In the genomic region with DNA sequence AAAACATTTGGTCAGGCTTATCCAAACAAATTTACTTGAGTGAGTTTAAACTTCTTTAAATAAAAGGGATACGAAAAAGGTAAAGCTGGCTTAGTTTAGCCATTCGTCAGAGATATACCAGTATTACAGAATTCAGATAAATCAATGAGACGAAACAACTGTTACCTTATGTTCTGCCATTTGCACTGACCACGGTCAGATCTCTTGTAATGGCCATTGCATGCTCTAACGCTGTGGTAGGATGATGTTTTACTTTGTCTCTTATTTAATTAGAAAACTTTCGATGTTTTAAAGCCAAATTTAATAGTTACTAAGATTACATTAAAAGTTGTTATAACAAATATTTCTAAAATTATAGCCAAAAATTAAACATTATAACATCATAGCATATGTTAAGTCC, we compare ENCODE assay signal across 8 cellular contexts. TPM values are rescaled to one million over a fixed set of nuclear protein-coding genes. Genes with fewer than 3 reads are reported as not detected.
DNase-seq lines count a peak whose midpoint lies in the region; ATAC-seq and TF ChIP-seq lines count a peak whose summit lies in the region.

No MANE protein-coding gene starts in this region.

- POLR2A ChIA-PET in naive thymus-derived CD8-positive, alpha-beta T cell (lab: Charles Lee): no interaction called here

- peak overlapping the region; percentile 95 for H3K4me3 ChIP-seq in BLaER1
- H3K4me3 ChIP-seq in HUES64 (ENCODE audit: low read length): peak overlapping the region; percentile 89

- H3K4me1 ChIP-seq in BLaER1 (peaks cover 19% of the 10 kb centered on the region), HUES64 (ENCODE audit: insufficient read depth, low read length) (peaks cover 22% of the 10 kb centered on the region)

- ATAC-seq in naive thymus-derived CD8-positive, alpha-beta T cell: no peak
- ATAC-seq in GM19035 (IDR thresholded peaks at IDR 0.05; ENCODE audit: unreplicated experiment): no peak

- H4K20me1 ChIP-seq in BLaER1: no peaks in the 10 kb centered on the region

- TF ChIP-seq CTCF in brain (conservative IDR thresholded peaks at IDR 0.05): no peak

- peaks cover 20% of the 10 kb centered on the region for H3K36me3 ChIP-seq in BLaER1
- peaks cover 31% of the 10 kb centered on the region for H3K36me3 ChIP-seq in HUES64 (ENCODE audit: insufficient read depth, low read length)

- 32% methylated on average over 5 of the region's 6 CpGs for WGBS in HUES64

- peak overlapping the region; percentile 95 to 100 (median 98) for H3K4me3 Mint-ChIP-seq in brain
- H3K4me3 Mint-ChIP-seq in naive thymus-derived CD8-positive, alpha-beta T cell: peak overlapping the region in 8 of 10 donors; percentile 93 to 100 (median 100)

- H3K9ac ChIP-seq in BLaER1 (peak overlapping the region; percentile 91; the same call in 1 of the 2 replicates), HUES64 (ENCODE audit: low read depth, low read length) (peak overlapping the region; percentile 80; the same call in 1 of the 2 replicates)

- peaks cover 23% of the 10 kb centered on the region for H3K4me1 Mint-ChIP-seq in brain
- peaks cover 9 to 21% (median 16%) of the 10 kb centered on the region in 4 donors for H3K4me1 Mint-ChIP-seq in naive thymus-derived CD8-positive, alpha-beta T cell

- H3K9me3 ChIP-seq in BLaER1 (no peaks in the 10 kb centered on the region), HUES64 (ENCODE audit: insufficient read depth, low read depth, low read length) (no peaks in the 10 kb centered on the region)

- peaks cover 19% of the 10 kb centered on the region for H3K36me3 Mint-ChIP-seq in brain
- peaks cover 0 to 4% (median 4%) of the 10 kb centered on the region in 3 donors for H3K36me3 Mint-ChIP-seq in naive thymus-derived CD8-positive, alpha-beta T cell

- peaks cover 10% of the 10 kb centered on the region for H3K27me3 Mint-ChIP-seq in brain
- H3K27me3 Mint-ChIP-seq in naive thymus-derived CD8-positive, alpha-beta T cell: peaks cover 0 to 4% (median 1%) of the 10 kb centered on the region in 5 donors

- no peak for DNase-seq in naive thymus-derived CD8-positive, alpha-beta T cell
- DNase-seq in COR-L47 (lab: John Stamatoyannopoulos, UW) (no peak), NK-92 (lab: John Stamatoyannopoulos, UW; ENCODE audit: unreplicated experiment) (no peak), NCI-H2171 treated with DMSO at 0.1 percent for 48 hours (lab: John Stamatoyannopoulos, UW) (no peak)

- H3K4me2 ChIP-seq in BLaER1: peak overlapping the region; percentile 77

- H3K27ac Mint-ChIP-seq in brain: peak overlapping the region in 3 of 5 experiments; percentile 96 to 99 (median 98)
- no peak overlapping the region for H3K27ac Mint-ChIP-seq in naive thymus-derived CD8-positive, alpha-beta T cell

- H3K27me3 ChIP-seq in BLaER1 (no peaks in the 10 kb centered on the region), HUES64 (ENCODE audit: insufficient read depth, low read length) (no peaks in the 10 kb centered on the region)

- H3K9me3 Mint-ChIP-seq in brain: peaks cover 0 to 4% (median 0%) of the 10 kb centered on the region in 5 experiments
- H3K9me3 Mint-ChIP-seq in naive thymus-derived CD8-positive, alpha-beta T cell: no peaks in the 10 kb centered on the region

- H3K27ac ChIP-seq in BLaER1 (no peak overlapping the region), HUES64 (ENCODE audit: low read depth, low read length) (no peak overlapping the region)

RNA-seq across cellular contexts. Expression of a gene that starts 1.5 kb away (rescaled TPM):
- polyA plus RNA-seq in HUES64 (2013, experiment 1 of 2): 17.9 TPM
- 18.6 TPM for polyA plus RNA-seq in HUES64 (2013, experiment 2 of 2)
- 2.2 TPM for polyA plus RNA-seq in brain (ENCODE audit: insufficient read depth, low read depth, low replicate concordance)
- 1 to 10 TPM; 3.8 to 4.2 TPM for total RNA-seq in naive thymus-derived CD8-positive, alpha-beta T cell
- polyA plus RNA-seq in naive thymus-derived CD8-positive, alpha-beta T cell: 1 to 10 TPM in 2 of 3 donors, under 1 TPM in 1; 0.98 to 1.3 (median 1.2) TPM

RNA-seq across cellular contexts. Expression of a gene that starts 1.6 kb away (rescaled TPM):
- polyA plus RNA-seq in HUES64 (2013, experiment 1 of 2): not detected
- not detected for polyA plus RNA-seq in HUES64 (2013, experiment 2 of 2)
- polyA plus RNA-seq in brain (ENCODE audit: insufficient read depth, low read depth, low replicate concordance): 0.75 TPM
- total RNA-seq in naive thymus-derived CD8-positive, alpha-beta T cell: not detected
- polyA plus RNA-seq in naive thymus-derived CD8-positive, alpha-beta T cell: not detected

Comparison
In these comparisons a context has a peak if more than half of its experiments do, and no peak if none do; other contexts are left out.
1. H3K27ac Mint-ChIP-seq: peak in brain (3 of 5); none in naive thymus-derived CD8-positive, alpha-beta T cell (0 of 10).